In the genomic region with DNA sequence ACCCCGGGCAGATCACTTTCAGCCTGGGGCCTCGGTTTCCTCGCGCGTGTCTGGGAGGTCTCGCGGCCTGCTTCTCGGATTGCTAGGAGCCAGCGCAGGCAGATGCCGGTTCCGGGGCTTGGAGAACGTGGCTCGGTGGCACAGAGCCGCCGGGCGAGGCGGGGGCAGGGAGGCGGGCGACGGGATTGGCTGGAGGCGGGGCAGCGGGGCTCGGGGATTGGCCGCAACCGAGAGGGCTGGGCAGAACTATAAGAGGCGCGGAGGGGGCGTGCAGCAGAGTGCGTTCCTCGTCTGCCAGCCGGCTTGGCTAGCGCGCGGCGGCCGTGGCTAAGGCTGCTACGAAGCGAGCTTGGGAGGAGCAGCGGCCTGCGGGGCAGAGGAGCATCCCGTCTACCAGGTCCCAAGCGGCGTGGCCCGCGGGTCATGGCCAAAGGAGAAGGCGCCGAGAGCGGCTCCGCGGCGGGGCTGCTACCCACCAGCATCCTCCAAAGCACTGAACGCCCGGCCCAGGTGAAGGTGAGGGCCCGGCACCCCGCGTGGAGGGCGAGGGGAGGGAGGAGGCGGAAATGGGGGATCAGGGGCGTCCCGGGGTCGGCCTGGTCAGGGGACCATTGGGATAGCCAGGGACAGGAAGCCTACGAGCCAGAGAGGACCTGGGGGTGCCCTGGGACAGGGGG, we compare ENCODE assay signal across 8 cellular contexts. TPM values are rescaled to one million over a fixed set of nuclear protein-coding genes. Genes with fewer than 3 reads are reported as not detected.
A peak's percentile ranks its signal among the peaks of the same experiment; 100 is the strongest.
DNase-seq lines count a peak whose midpoint lies in the region; TF ChIP-seq lines count a peak whose summit lies in the region.

TSS of gene MFSD2A (plus strand) at position 276 of the 677 bp plus-strand sequence. CDS start at position 424, 148 bp downstream.

- peaks cover 26% of the 10 kb centered on the region for H3K4me1 Mint-ChIP-seq in activated naive CD4-positive, alpha-beta T cell treated with anti-CD3 and anti-CD28 coated beads, Interleukin-2, amount 10 ng/mL, durations not matched to agents 7 days and 5 days

- H3K4me1 ChIP-seq in GM23248 (ENCODE audit: insufficient read depth) (peaks cover 14% of the 10 kb centered on the region; the same call in 1 of the 2 replicates), SJCRH30 (peaks cover 34% of the 10 kb centered on the region), suprapubic skin (peaks cover 59% of the 10 kb centered on the region)

- peak within 1 kb of the TSS; percentile 78 for H3K4me3 ChIP-seq in GM23248
- peak within 1 kb of the TSS; percentile 59 for H3K4me3 ChIP-seq in MG63
- peak within 1 kb of the TSS; percentile 78 for H3K4me3 ChIP-seq in SJCRH30
- peak within 1 kb of the TSS; percentile 80 for H3K4me3 ChIP-seq in suprapubic skin

- peak within 1 kb of the TSS; percentile 88 for H3K4me3 Mint-ChIP-seq in activated naive CD4-positive, alpha-beta T cell treated with anti-CD3 and anti-CD28 coated beads, Interleukin-2, amount 10 ng/mL, durations not matched to agents 7 days and 5 days

- no peaks in the 10 kb centered on the region for H4K20me1 ChIP-seq in GM23248 (ENCODE audit: insufficient read depth)

- H2AFZ ChIP-seq in GM23248, result peak within 1 kb of the TSS; percentile 86

- H3K9me3 ChIP-seq in GM23248 (ENCODE audit: low read depth) (no peaks in the 10 kb centered on the region), MG63 (no peaks in the 10 kb centered on the region), SJCRH30 (replicated peaks) (no peaks in the 10 kb centered on the region), suprapubic skin (no peaks in the 10 kb centered on the region)

- in situ Hi-C loops in GM23248 (cut with MboI), result no loop called here

- CTCF ChIA-PET in activated naive CD4-positive, alpha-beta T cell treated with anti-CD3 and anti-CD28 coated beads, Interleukin-2, amount 10 ng/mL, durations not matched to agents 7 days and 5 days (lab: Charles Lee), result interaction anchor here (1.0 to 1.9 kb wide), 3 partner anchors 17 to 36 kb away, joined by 3 to 10 read pairs (median 3); no protein-coding TSS in a partner anchor

- H3K36me3 ChIP-seq in GM23248 (ENCODE audit: low read depth), result no peaks in the 10 kb centered on the region
- H3K36me3 ChIP-seq in MG63, result no peaks in the 10 kb centered on the region
- H3K36me3 ChIP-seq in SJCRH30, result peaks cover 4% of the 10 kb centered on the region; the same call in 1 of the 2 replicates
- H3K36me3 ChIP-seq in suprapubic skin, result no peaks in the 10 kb centered on the region

- H3K27ac Mint-ChIP-seq in activated naive CD4-positive, alpha-beta T cell treated with anti-CD3 and anti-CD28 coated beads, Interleukin-2, amount 10 ng/mL, durations not matched to agents 7 days and 5 days, result no peak within 1 kb of the TSS

- TF ChIP-seq EP300 in suprapubic skin (IDR thresholded peaks at IDR 0.05), result no peak

- no peaks in the 10 kb centered on the region for H3K9me3 Mint-ChIP-seq in activated naive CD4-positive, alpha-beta T cell treated with anti-CD3 and anti-CD28 coated beads, Interleukin-2, amount 10 ng/mL, durations not matched to agents 7 days and 5 days

- H3K27me3 Mint-ChIP-seq in activated naive CD4-positive, alpha-beta T cell treated with anti-CD3 and anti-CD28 coated beads, Interleukin-2, amount 10 ng/mL, durations not matched to agents 7 days and 5 days, result peaks cover 31% of the 10 kb centered on the region

- H3K4me2 ChIP-seq in GM23248 (ENCODE audit: unreplicated experiment), result peak within 1 kb of the TSS; percentile 95

- H3K36me3 Mint-ChIP-seq in activated naive CD4-positive, alpha-beta T cell treated with anti-CD3 and anti-CD28 coated beads, Interleukin-2, amount 10 ng/mL, durations not matched to agents 7 days and 5 days, result no peaks in the 10 kb centered on the region

- 1 to 2% methylated on average over 50 to 55 of the region's 62 CpGs for WGBS in GM23248 (ENCODE audit: low coverage in 1 of 2, low lambda C conversion rate in 2 of 2, missing lambda C conversion rate in 2 of 2), 2 experiments
- WGBS in suprapubic skin, result under 1% methylated on average over 35 of the region's 62 CpGs

- no peaks in the 10 kb centered on the region for H3F3A ChIP-seq in GM23248 (ENCODE audit: insufficient read depth)

- peak in 1 of 2 donors; percentile 51 for TF ChIP-seq POLR2A in suprapubic skin (IDR thresholded peaks at IDR 0.05)

- H3K9ac ChIP-seq in GM23248, result peak within 1 kb of the TSS; percentile 74

- H3K27me3 ChIP-seq in GM23248 (replicated peaks; ENCODE audit: insufficient read depth), result no peaks in the 10 kb centered on the region
- H3K27me3 ChIP-seq in MG63, result no peaks in the 10 kb centered on the region
- H3K27me3 ChIP-seq in SJCRH30, result no peaks in the 10 kb centered on the region
- no peaks in the 10 kb centered on the region for H3K27me3 ChIP-seq in suprapubic skin

- no peak for TF ChIP-seq CTCF in suprapubic skin (IDR thresholded peaks at IDR 0.05)

- DNase-seq in DMS153 treated with DMSO at 0.1 percent for 48 hours (lab: John Stamatoyannopoulos, UW; ENCODE audit: unreplicated experiment), result peak; percentile 100
- DNase-seq in GM23248, result peak; percentile 98
- DNase-seq in MG63, result peak; percentile 95
- DNase-seq in SJCRH30, result peak; percentile 97
- DNase-seq in activated naive CD4-positive, alpha-beta T cell treated with anti-CD3 and anti-CD28 coated beads, Interleukin-2, amount 10 ng/mL, durations not matched to agents 7 days and 5 days, result peak; percentile 93
- DNase-seq in glomerular endothelial cell (ENCODE audit: extremely low read depth, low read depth, low spot score), result peak; percentile 10
- DNase-seq in occipital lobe (lab: John Stamatoyannopoulos, UW), result peak; percentile 95
- peak; percentile 97 for DNase-seq in suprapubic skin (ENCODE audit: low spot score in 2 of 2)

- H3K9me2 ChIP-seq in GM23248 (ENCODE audit: insufficient read depth), result no peaks in the 10 kb centered on the region

- H3K27ac ChIP-seq in GM23248, result peak within 1 kb of the TSS; percentile 26
- H3K27ac ChIP-seq in SJCRH30, result peak within 1 kb of the TSS; percentile 56
- H3K27ac ChIP-seq in suprapubic skin, result peak within 1 kb of the TSS; percentile 89

- no peaks in the 10 kb centered on the region for H3K79me2 ChIP-seq in GM23248 (ENCODE audit: insufficient read depth)

RNA-seq across cellular contexts. Expression of gene MFSD2A, which starts in this region (rescaled TPM):
- 4.6 and 9.4 TPM in 2 replicates for total RNA-seq in GM23248 (2014; rRNA removed; shearing (Covaris generic))
- 4.2 and 5.4 TPM in 2 replicates for polyA plus RNA-seq in GM23248 (2016; fragmentation: Nextera tagmentation; extraction: Ambion mirVana)
- 4.8 and 5.8 TPM in 2 replicates for total RNA-seq in MG63 (2014; rRNA removed; shearing (Covaris generic); ENCODE audit: low replicate concordance)
- total RNA-seq in SJCRH30 (2014; rRNA removed; shearing (Covaris generic)), result 52.9 and 56.6 TPM in 2 replicates
- total RNA-seq in glomerular endothelial cell, result 4.4 and 6.9 TPM in 2 replicates
- total RNA-seq in occipital lobe, result 18.4 TPM
- 100 to 1,000 TPM; 169 to 416 (median 303) TPM for total RNA-seq in suprapubic skin

Comparison
In these comparisons a context has a peak if more than half of its experiments do, and no peak if none do; other contexts are left out.
1. Peak in every context shown above with its lines: DNase-seq, H3K4me3 ChIP-seq and H3K27ac ChIP-seq.
2. DNase-seq: peak in every context shown above with its lines; median percentile 100 in DMS153 treated with DMSO at 0.1 percent for 48 hours; 98 in GM23248; 97 in SJCRH30; 97 in suprapubic skin; 95 in MG63; 95 in occipital lobe; 93 in activated naive CD4-positive, alpha-beta T cell treated with anti-CD3 and anti-CD28 coated beads, Interleukin-2, amount 10 ng/mL, durations not matched to agents 7 days and 5 days; 10 in glomerular endothelial cell.
3. H3K27ac ChIP-seq: peak in every context shown above with its lines; median percentile 89 in suprapubic skin; 56 in SJCRH30; 26 in GM23248.